Comparison of ENCODE assay signal across 26 cellular contexts in the genomic region with DNA sequence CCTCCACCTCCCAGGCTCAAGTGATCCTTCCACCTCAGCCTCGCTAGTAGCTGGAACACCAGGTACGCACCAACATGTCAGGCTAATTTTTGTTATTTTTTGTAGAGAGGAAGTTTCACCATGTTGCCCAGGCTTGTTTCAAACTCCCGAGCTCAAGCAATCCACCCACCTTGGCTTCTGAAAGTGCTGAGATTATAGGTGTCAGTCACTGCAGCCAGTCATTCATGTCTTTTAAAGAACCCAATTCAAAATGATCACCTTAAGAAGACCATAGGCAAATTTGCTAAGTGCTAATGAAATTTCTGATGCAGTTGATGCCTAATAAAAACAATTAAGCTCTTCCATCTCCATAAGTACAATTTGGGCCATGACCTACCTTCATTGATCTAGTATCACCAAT. TPM values are rescaled to one million over a fixed set of nuclear protein-coding genes. Genes with fewer than 3 reads are reported as not detected.
DNase-seq lines count a peak whose midpoint lies in the region; ATAC-seq and TF ChIP-seq lines count a peak whose summit lies in the region.
"Had no signal": no experiment of that assay in that cellular context is flagged by ENCODE, and none has a peak within 500 bp of the region (broad histone marks: within the 10 kb centered on the region; RNA-seq: fewer than 3 reads in every experiment).

No MANE protein-coding gene starts in this region.

- CTCF ChIA-PET in naive thymus-derived CD4-positive, alpha-beta T cell (lab: Charles Lee) = no interaction called here

- no peaks in the 10 kb centered on the region for H3K27me3 ChIP-seq in naive thymus-derived CD4-positive, alpha-beta T cell (ENCODE audit: control insufficient read depth in 2 of 2, insufficient read depth in 2 of 2, low read length in 2 of 2)
- H3K27me3 ChIP-seq in endodermal cell (ENCODE audit: control insufficient read depth, insufficient read depth, low read length, poor library complexity, severe bottlenecking) = no peaks in the 10 kb centered on the region
- H3K27me3 ChIP-seq: cardiac muscle cell, stomach had no signal

- peaks cover 8% of the 10 kb centered on the region for H3K36me3 Mint-ChIP-seq in activated naive CD4-positive, alpha-beta T cell treated with anti-CD3 and anti-CD28 coated beads, Interleukin-2, amount 50 U/mL, for 24 hours
- peaks cover 2 to 31% (median 20%) of the 10 kb centered on the region in 5 donors for H3K36me3 Mint-ChIP-seq in naive thymus-derived CD4-positive, alpha-beta T cell
- H3K36me3 Mint-ChIP-seq in endodermal cell (ENCODE audit: low read depth) = no peaks in the 10 kb centered on the region

- H3K4me3 Mint-ChIP-seq in activated naive CD4-positive, alpha-beta T cell treated with anti-CD3 and anti-CD28 coated beads, Interleukin-2, amount 50 U/mL, for 24 hours = no peak overlapping the region
- H3K4me3 Mint-ChIP-seq in naive thymus-derived CD4-positive, alpha-beta T cell = peak overlapping the region in 4 of 10 donors; percentile 5 to 54 (median 32)
- no peak overlapping the region for H3K4me3 Mint-ChIP-seq in endodermal cell
- H3K4me3 Mint-ChIP-seq: GM23338 had no signal

- no peak for TF ChIP-seq CTCF in lower leg skin (IDR thresholded peaks at IDR 0.05)
- TF ChIP-seq CTCF in endodermal cell (conservative IDR thresholded peaks at IDR 0.05) = no peak

- WGBS in lower leg skin, 2 donors = 62 to 66% methylated on average over 3 of the region's 3 CpGs
- WGBS in endodermal cell (ENCODE audit: insufficient coverage in 1 of 2, insufficient read length in 1 of 2), 2 experiments = 94 to 100% methylated on average over 3 of the region's 3 CpGs

- H3K9ac ChIP-seq in endodermal cell (ENCODE audit: extremely low read depth, low read length, poor library complexity, severe bottlenecking) = no peak overlapping the region

- peak overlapping the region; percentile 48 for H3K27ac Mint-ChIP-seq in activated naive CD4-positive, alpha-beta T cell treated with anti-CD3 and anti-CD28 coated beads, Interleukin-2, amount 50 U/mL, for 24 hours
- H3K27ac Mint-ChIP-seq in naive thymus-derived CD4-positive, alpha-beta T cell = peak overlapping the region in 6 of 9 donors; percentile 28 to 52 (median 34)
- H3K27ac Mint-ChIP-seq in endodermal cell = no peak overlapping the region
- H3K27ac Mint-ChIP-seq: GM23338 had no signal

- DNase-seq in activated naive CD4-positive, alpha-beta T cell treated with Interleukin-2 at 50 U/mL for 16 hours = no peak
- no peak for DNase-seq in naive thymus-derived CD4-positive, alpha-beta T cell
- no peak for DNase-seq in lower leg skin (ENCODE audit: low spot score in 2 of 2)
- no peak for DNase-seq in endodermal cell
- no peak for DNase-seq in cardiac septum (ENCODE audit: low spot score)
- DNase-seq: activated CD4-positive, alpha-beta T cell treated with anti-CD3 and anti-CD28 coated beads, Interleukin-2, amount 50 U/mL, for 4 hours; AML-193; amygdala; Caco-2; head of caudate nucleus; KBM-7; mesendoderm; NCI-H748 treated with DMSO at 0.1 percent for 48 hours; right cardiac atrium; stimulated activated CD4-positive, alpha-beta T cell treated with anti-CD3 and anti-CD28 coated beads, Interleukin-12 subunit alpha, Interleukin-12 subunit beta, amount 100 ng/mL, for 4 hours; stomach; trophoblast cell had no signal

- peaks cover 0 to 15% (median 0%) of the 10 kb centered on the region in 3 experiments for H3K36me3 ChIP-seq in naive thymus-derived CD4-positive, alpha-beta T cell (ENCODE audit: control insufficient read depth in 2 of 3, insufficient read depth in 3 of 3, low read length in 3 of 3)
- H3K36me3 ChIP-seq in endodermal cell (ENCODE audit: control insufficient read depth, insufficient read depth, low read length) = no peaks in the 10 kb centered on the region
- H3K36me3 ChIP-seq: cardiac muscle cell, stomach had no signal

- H3K4me1 Mint-ChIP-seq in activated naive CD4-positive, alpha-beta T cell treated with anti-CD3 and anti-CD28 coated beads, Interleukin-2, amount 50 U/mL, for 24 hours = peaks cover 48% of the 10 kb centered on the region
- H3K4me1 Mint-ChIP-seq in naive thymus-derived CD4-positive, alpha-beta T cell = peaks cover 30 to 53% (median 41%) of the 10 kb centered on the region in 7 donors
- no peaks in the 10 kb centered on the region for H3K4me1 Mint-ChIP-seq in endodermal cell
- H3K4me1 Mint-ChIP-seq: GM23338 had no signal

- H3K4me3 ChIP-seq in naive thymus-derived CD4-positive, alpha-beta T cell (ENCODE audit: low read length) = no peak overlapping the region
- H3K4me3 ChIP-seq in lower leg skin (ENCODE audit: low read depth, poor library complexity, severe bottlenecking) (no peak overlapping the region), endodermal cell (ENCODE audit: low read length) (no peak overlapping the region)
- H3K4me3 ChIP-seq: cardiac muscle cell, GM23338, stomach had no signal

- POLR2A ChIA-PET in naive thymus-derived CD4-positive, alpha-beta T cell (lab: Charles Lee) = interaction anchor here (0.6 to 8.3 kb wide), 2 partner anchors 54 to 97 kb away, joined by 3 to 116 read pairs; a partner anchor contains a TSS

- no peaks in the 10 kb centered on the region for H3K9me3 ChIP-seq in naive thymus-derived CD4-positive, alpha-beta T cell (ENCODE audit: control insufficient read depth in 2 of 3, low read length in 3 of 3)
- H3K9me3 ChIP-seq in endodermal cell (ENCODE audit: control insufficient read depth, low read length) = no peaks in the 10 kb centered on the region
- H3K9me3 ChIP-seq: Caco-2, stomach had no signal

- no peak for TF ChIP-seq POLR2A in lower leg skin (IDR thresholded peaks at IDR 0.05)

- intact Hi-C loops in naive thymus-derived CD4-positive, alpha-beta T cell (cut with micrococcal nuclease) = loop anchor here in 1 of 2 donors (5.0 kb wide), 1 partner anchor 1192 kb away; a partner anchor contains a TSS
- intact Hi-C loops in lower leg skin (cut with DNase I; ENCODE audit: low total_unique reads) (no loop called here), cardiac septum (cut with DNase I) (no loop called here)

- no peaks in the 10 kb centered on the region for H3K9me3 Mint-ChIP-seq in activated naive CD4-positive, alpha-beta T cell treated with anti-CD3 and anti-CD28 coated beads, Interleukin-2, amount 50 U/mL, for 24 hours
- no peaks in the 10 kb centered on the region for H3K9me3 Mint-ChIP-seq in naive thymus-derived CD4-positive, alpha-beta T cell
- no peaks in the 10 kb centered on the region for H3K9me3 Mint-ChIP-seq in endodermal cell
- H3K9me3 Mint-ChIP-seq: GM23338 had no signal

- no peaks in the 10 kb centered on the region for H3K27me3 Mint-ChIP-seq in activated naive CD4-positive, alpha-beta T cell treated with anti-CD3 and anti-CD28 coated beads, Interleukin-2, amount 50 U/mL, for 24 hours
- peaks cover 0 to 2% (median 0%) of the 10 kb centered on the region in 5 donors for H3K27me3 Mint-ChIP-seq in naive thymus-derived CD4-positive, alpha-beta T cell
- no peaks in the 10 kb centered on the region for H3K27me3 Mint-ChIP-seq in endodermal cell (ENCODE audit: insufficient read depth)

- H3K27ac ChIP-seq in naive thymus-derived CD4-positive, alpha-beta T cell (ENCODE audit: low read depth, low read length) = no peak overlapping the region
- no peak overlapping the region for H3K27ac ChIP-seq in endodermal cell (ENCODE audit: low read depth, low read length)
- H3K27ac ChIP-seq: cardiac muscle cell, stomach had no signal

- H3K4me1 ChIP-seq in naive thymus-derived CD4-positive, alpha-beta T cell (ENCODE audit: control insufficient read depth in 2 of 2, insufficient read depth in 2 of 2, low read length in 2 of 2) = peaks cover 17 to 18% of the 10 kb centered on the region in 2 donors
- no peaks in the 10 kb centered on the region for H3K4me1 ChIP-seq in endodermal cell (ENCODE audit: control insufficient read depth, insufficient read depth, low read length)
- H3K4me1 ChIP-seq: Caco-2 had no signal

- peak; percentile 32 for ATAC-seq in GM19351 (IDR thresholded peaks at IDR 0.05; ENCODE audit: unreplicated experiment)
- ATAC-seq in HG02885 (IDR thresholded peaks at IDR 0.05; ENCODE audit: poor library complexity, unreplicated experiment) = peak; percentile 27
- ATAC-seq in naive thymus-derived CD4-positive, alpha-beta T cell = no peak
- ATAC-seq: GM23338, right cardiac atrium, SK-N-SH treated with all-trans-retinoic acid at 6 μM for 48 hours had no signal

RNA-seq across cellular contexts. Expression of a gene that starts 2.6 kb away (rescaled TPM):
- 10 to 100 TPM in 4 of 5 experiments, 1 to 10 TPM in 1; 9.7 to 47.0 (median 32.1) TPM for total RNA-seq in naive thymus-derived CD4-positive, alpha-beta T cell
- polyA plus RNA-seq in naive thymus-derived CD4-positive, alpha-beta T cell = 10 to 100 TPM; 43.6 to 52.3 TPM
- total RNA-seq in lower leg skin (1 to 10 TPM in 1 of 4 donors, under 1 TPM in 1, not detected in 2; 0.76 to 8.9 TPM), endodermal cell (not detected), cardiac septum (3.1 TPM)
- polyA plus RNA-seq in endodermal cell (2013, experiment 1 of 2) = not detected
- polyA plus RNA-seq in endodermal cell (2013, experiment 2 of 2) = not detected
- total RNA-seq: A172, Caco-2, cardiac muscle cell, Daoy, GM23338, osteocyte had no signal
- polyA plus RNA-seq: cardiac muscle cell, GM23338 had no signal

RNA-seq across cellular contexts. Expression of a gene that starts 38.2 kb away (rescaled TPM):
- 10 to 100 TPM in 4 of 5 experiments, 1 to 10 TPM in 1; 5.7 to 16.4 (median 11.8) TPM for total RNA-seq in naive thymus-derived CD4-positive, alpha-beta T cell
- polyA plus RNA-seq in naive thymus-derived CD4-positive, alpha-beta T cell = 10 to 100 TPM; 17.8 to 18.3 TPM
- total RNA-seq in lower leg skin (1 to 10 TPM; 5.2 to 8.0 (median 7.2) TPM), endodermal cell (10 to 100 TPM; 10.9 to 15.3 TPM), cardiac septum (1.2 TPM)
- 16.0 TPM for polyA plus RNA-seq in endodermal cell (2013, experiment 1 of 2)
- polyA plus RNA-seq in endodermal cell (2013, experiment 2 of 2) = 14.4 TPM

RNA-seq across cellular contexts. Expression of a gene that starts 46.4 kb away (rescaled TPM):
- total RNA-seq in naive thymus-derived CD4-positive, alpha-beta T cell = 1 to 10 TPM in 2 of 5 experiments, under 1 TPM in 1, not detected in 2; 0.11 to 8.4 (median 1.1) TPM
- not detected for polyA plus RNA-seq in naive thymus-derived CD4-positive, alpha-beta T cell
- total RNA-seq in lower leg skin (1 to 10 TPM in 1 of 4 donors, under 1 TPM in 2, not detected in 1; 0.15 to 1.4 (median 0.23) TPM), endodermal cell (not detected), cardiac septum (0.30 TPM)
- not detected for polyA plus RNA-seq in endodermal cell (2013, experiment 1 of 2)
- not detected for polyA plus RNA-seq in endodermal cell (2013, experiment 2 of 2)
- total RNA-seq: Caco-2, cardiac muscle cell, GM23338, osteocyte had no signal
- polyA plus RNA-seq: cardiac muscle cell, GM23338 had no signal

RNA-seq across cellular contexts. Expression of a gene that starts 54.1 kb away (rescaled TPM):
- total RNA-seq in naive thymus-derived CD4-positive, alpha-beta T cell = 1,000 to 10,000 TPM; 1,361 to 2,870 (median 2,682) TPM
- 1,000 to 10,000 TPM; 2,662 to 3,656 TPM for polyA plus RNA-seq in naive thymus-derived CD4-positive, alpha-beta T cell
- 1,000 to 10,000 TPM; 1,538 to 3,275 (median 2,471) TPM for total RNA-seq in lower leg skin
- total RNA-seq in endodermal cell = 1,000 to 10,000 TPM; 1,249 to 1,298 TPM
- polyA plus RNA-seq in endodermal cell (2013, experiment 1 of 2) = 2,047 TPM
- polyA plus RNA-seq in endodermal cell (2013, experiment 2 of 2) = 1,835 TPM
- total RNA-seq in cardiac septum = 366 TPM
